8 cellular contexts compared by ENCODE assay signal in the genomic region with DNA sequence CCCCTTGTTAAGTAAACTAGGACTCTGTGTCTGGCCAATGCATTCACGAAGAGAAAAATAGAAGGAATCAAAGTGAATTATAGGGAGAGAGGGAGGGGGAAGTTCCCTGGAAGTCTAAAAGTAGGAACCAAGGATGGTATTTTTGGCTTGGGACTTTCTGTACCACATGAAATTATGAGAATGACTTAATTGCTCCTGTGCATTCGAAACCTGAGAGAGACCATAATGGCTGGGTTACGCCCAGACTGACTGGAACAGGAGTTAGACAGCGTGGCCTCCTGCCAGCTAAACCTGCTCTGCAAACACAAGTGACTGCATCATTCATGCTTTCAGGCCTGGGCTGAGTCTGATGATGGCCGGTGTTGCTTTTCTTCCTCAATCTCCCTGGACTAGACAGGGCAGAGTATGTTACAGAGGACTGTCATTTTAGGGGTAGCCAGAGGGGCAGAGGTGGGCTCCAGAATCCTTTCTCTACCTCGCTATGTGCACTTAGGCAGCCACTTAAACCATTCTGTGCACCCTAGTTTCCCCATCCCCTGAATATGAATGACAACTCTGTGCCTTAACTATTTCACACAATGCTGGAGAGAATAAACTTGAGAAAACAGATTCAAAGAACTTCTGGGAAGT. TPM values are rescaled to one million over a fixed set of nuclear protein-coding genes. Genes with fewer than 3 reads are reported as not detected.
DNase-seq lines count a peak whose midpoint lies in the region; ATAC-seq and TF ChIP-seq lines count a peak whose summit lies in the region.

No MANE protein-coding gene starts in this region.

- peak overlapping the region in 2 of 4 donors; percentile 58 to 70 for H3K4me3 Mint-ChIP-seq in IgD-negative memory B cell
- H3K4me3 Mint-ChIP-seq in T-helper 17 cell: no peak overlapping the region

- H3K9me3 ChIP-seq in adipocyte (ENCODE audit: control insufficient read depth, low read length) (no peaks in the 10 kb centered on the region), lung (ENCODE audit: control insufficient read depth in 2 of 2, insufficient read depth in 1 of 2, low read length in 1 of 2) (peaks cover 0 to 1% of the 10 kb centered on the region in 2 donors), T-helper 17 cell (ENCODE audit: control insufficient read depth, low read length, poor library complexity, severe bottlenecking) (no peaks in the 10 kb centered on the region)

- H3K9ac ChIP-seq in adipocyte (ENCODE audit: low read length): peak overlapping the region; percentile 7

- no peaks in the 10 kb centered on the region for H3K9me3 Mint-ChIP-seq in IgD-negative memory B cell

- TF ChIP-seq CTCF in lung (IDR thresholded peaks at IDR 0.05; ENCODE audit: control extremely low read depth, extremely low read depth): no peak

- H3K4me3 ChIP-seq in adipocyte (ENCODE audit: low read length) (no peak overlapping the region), lung (no peak overlapping the region)

- ATAC-seq in GM21529 (IDR thresholded peaks at IDR 0.05; ENCODE audit: unreplicated experiment) (peak; percentile 75), lung (ENCODE audit: insufficient read depth, low FRiP score) (no peak), T-helper 17 cell (no peak)

- H3K36me3 Mint-ChIP-seq in IgD-negative memory B cell: no peaks in the 10 kb centered on the region
- H3K36me3 Mint-ChIP-seq in T-helper 17 cell (ENCODE audit: low read depth): no peaks in the 10 kb centered on the region

- H3K4me1 ChIP-seq in adipocyte (ENCODE audit: control insufficient read depth, insufficient read depth, low read length) (peaks cover 33% of the 10 kb centered on the region), lung (ENCODE audit: control insufficient read depth in 2 of 2, insufficient read depth in 2 of 2, low read length in 2 of 2) (peaks cover 10 to 19% of the 10 kb centered on the region in 2 donors)

- no peaks in the 10 kb centered on the region for H3K36me3 ChIP-seq in adipocyte (ENCODE audit: control insufficient read depth, insufficient read depth, low read length, severe bottlenecking)
- H3K36me3 ChIP-seq in lung (ENCODE audit: control insufficient read depth in 2 of 2, insufficient read depth in 2 of 2, low read length in 2 of 2): no peaks in the 10 kb centered on the region

- H3K27me3 ChIP-seq in adipocyte (replicated peaks; ENCODE audit: control insufficient read depth, insufficient read depth, low read length): no peaks in the 10 kb centered on the region
- H3K27me3 ChIP-seq in lung (ENCODE audit: control insufficient read depth, insufficient read depth): no peaks in the 10 kb centered on the region

- H3K4me1 Mint-ChIP-seq in IgD-negative memory B cell (peaks cover 33 to 41% (median 36%) of the 10 kb centered on the region in 3 donors), T-helper 17 cell (peaks cover 5% of the 10 kb centered on the region)

- peak; percentile 77 for DNase-seq in DMS 273 (lab: John Stamatoyannopoulos, UW; ENCODE audit: unreplicated experiment)
- DNase-seq in adipocyte (ENCODE audit: low read depth): peak; percentile 59
- DNase-seq in lung (ENCODE audit: low spot score): peak; percentile 79
- DNase-seq in superior temporal gyrus (ENCODE audit: extremely low spot score): no peak
- DNase-seq in NCI-H187 (lab: John Stamatoyannopoulos, UW): no peak
- no peak for DNase-seq in T-helper 17 cell

- WGBS in lung, 2 donors: 47 to 83% methylated on average over 6 of the region's 6 CpGs

- H3K27ac Mint-ChIP-seq in IgD-negative memory B cell (peak overlapping the region in 2 of 3 donors; percentile 7 to 71), T-helper 17 cell (no peak overlapping the region)

- no peaks in the 10 kb centered on the region for H3K27me3 Mint-ChIP-seq in IgD-negative memory B cell
- peaks cover 18% of the 10 kb centered on the region for H3K27me3 Mint-ChIP-seq in T-helper 17 cell

- H3K27ac ChIP-seq in lung (ENCODE audit: low read depth in 1 of 2, low read length in 1 of 2): no peak overlapping the region

RNA-seq across cellular contexts. Expression of a gene that starts 58.9 kb away (rescaled TPM):
- polyA plus RNA-seq in IgD-negative memory B cell (27.4 TPM), lung (10 to 100 TPM; 20.9 to 24.9 TPM)
- total RNA-seq in lung (10 to 100 TPM; 80.0 to 84.2 TPM), T-helper 17 cell (1 to 10 TPM; 4.0 to 4.1 TPM)

Comparison
In these comparisons a context has a peak if more than half of its experiments do, and no peak if none do; other contexts are left out.
1. DNase-seq: peak in DMS 273 (single experiment), adipocyte (single experiment) and lung (single experiment); none in superior temporal gyrus (single experiment), NCI-H187 (0 of 2) and T-helper 17 cell (0 of 3).
2. RNA of a gene that starts 58.9 kb away (total RNA-seq): 80.0 to 84.2 TPM in lung; 4.0 to 4.1 TPM in T-helper 17 cell; every median in the first group is over 10 times any median in the second.